8 cellular contexts compared by ENCODE assay signal in genomic region chr19:9309139-9309973, GRCh38. TPM values are rescaled to one million over a fixed set of nuclear protein-coding genes. Genes with fewer than 3 reads are reported as not detected.
DNase-seq lines count a peak whose midpoint lies in the region; ATAC-seq and TF ChIP-seq lines count a peak whose summit lies in the region.

Gene ZNF699 (minus strand): TSS chr19:9309838. CDS start chr19:9305119, 4,719 bp downstream.

- intact Hi-C loops in dorsolateral prefrontal cortex (cut with DNase I), result loop anchor here (1.0 to 5.0 kb wide), 3 partner anchors 13 to 167 kb away; partner anchors contain the start of genes ZNF317 (in 1 of the 2) and ZNF559 (in 1 of the 2)
- intact Hi-C loops in lower leg skin (cut with DNase I; ENCODE audit: low total_unique reads), result no loop called here

- H3K27ac ChIP-seq in dorsolateral prefrontal cortex, result peak within 1 kb of the TSS; percentile 51 to 98 (median 92)

- H3K27me3 ChIP-seq in dorsolateral prefrontal cortex, result no peaks in the 10 kb centered on the region

- peak within 1 kb of the TSS; percentile 61 to 100 (median 94) for H3K4me3 ChIP-seq in dorsolateral prefrontal cortex
- peak within 1 kb of the TSS; percentile 73 for H3K4me3 ChIP-seq in lower leg skin (ENCODE audit: low read depth, poor library complexity, severe bottlenecking)

- TF ChIP-seq CTCF in dorsolateral prefrontal cortex (IDR thresholded peaks at IDR 0.05 in 54 of 56, conservative IDR thresholded peaks at IDR 0.05 in 2 of 56; ENCODE audit: low read depth in 1 of 56, partially characterized antibody in 56 of 56) (peak in 23 of 56 donors; percentile 4 to 49 (median 24)), lower leg skin (IDR thresholded peaks at IDR 0.05) (no peak)

- ATAC-seq in GM19372 (IDR thresholded peaks at IDR 0.05; ENCODE audit: low read depth, unreplicated experiment) (peak; percentile 89), HG03521 (IDR thresholded peaks at IDR 0.05; ENCODE audit: unreplicated experiment) (peak; percentile 89)

- peak; percentile 70 to 97 (median 94) for DNase-seq in C1 segment of cervical spinal cord (lab: John Stamatoyannopoulos, UW)
- peak; percentile 99 for DNase-seq in NCI-H69 (lab: John Stamatoyannopoulos, UW)
- peak; percentile 99 for DNase-seq in activated CD4-positive, alpha-beta T cell treated with anti-CD3 and anti-CD28 coated beads, Interleukin-2, amount 50 U/mL, for 48 hours
- peak; percentile 93 to 98 (median 96) for DNase-seq in dorsolateral prefrontal cortex
- DNase-seq in lower leg skin (ENCODE audit: low spot score in 2 of 2), result peak; percentile 98 to 100
- peak; percentile 98 to 99 for DNase-seq in stimulated activated CD4-positive, alpha-beta T cell treated with anti-CD3 and anti-CD28 coated beads, Interleukin-4, amount 100 ng/mL, for 4 hours

- WGBS in lower leg skin, 2 donors, result 0 to 1% methylated on average over 28 to 32 of the region's 63 CpGs

- no peak for TF ChIP-seq POLR2A in lower leg skin (IDR thresholded peaks at IDR 0.05)

RNA-seq across cellular contexts. Expression of gene ZNF699, which starts in this region (rescaled TPM):
- total RNA-seq in dorsolateral prefrontal cortex, result 10 to 100 TPM in 26 of 120 experiments, 1 to 10 TPM in 94; 4.8 to 14.5 (median 8.3) TPM
- total RNA-seq in lower leg skin, result 10 to 100 TPM; 12.9 to 19.2 (median 16.1) TPM

Comparison
In these comparisons a context has a peak if more than half of its experiments do, and no peak if none do; other contexts are left out.
1. Peak in every context shown above with its lines: DNase-seq, ATAC-seq, H3K4me3 ChIP-seq and H3K27ac ChIP-seq.